In genomic region chr7:517848-518629, GRCh38 we compare ENCODE assay signal across 8 cellular contexts. TPM values are rescaled to one million over a fixed set of nuclear protein-coding genes. Genes with fewer than 3 reads are reported as not detected.
A peak's percentile ranks its signal among the peaks of the same experiment; 100 is the strongest.
DNase-seq lines count a peak whose midpoint lies in the region; ATAC-seq and TF ChIP-seq lines count a peak whose summit lies in the region.

No MANE protein-coding gene starts in this region.

- H3K4me1 ChIP-seq in tibial nerve: peaks cover 3 to 80% (median 54%) of the 10 kb centered on the region in 4 donors

- peak in 1 of 2 donors; percentile 48 for TF ChIP-seq EP300 in tibial nerve (IDR thresholded peaks at IDR 0.05)

- ATAC-seq in HG03097 (IDR thresholded peaks at IDR 0.05; ENCODE audit: low FRiP score, unreplicated experiment): no peak

- DNase-seq in activated T-cell treated with anti-CD3 and anti-CD28 coated beads, Interleukin-2, amount 50 U/mL, for 1 hour: peak; percentile 35
- DNase-seq in activated T-cell treated with anti-CD3 and anti-CD28 coated beads for 4 hours (no peak), WERI-Rb-1 (no peak), epithelial cell of proximal tubule (ENCODE audit: low read depth) (no peak), mucosa of gallbladder (ENCODE audit: low spot score) (peak; percentile 58), tibial nerve (ENCODE audit: low spot score in 2 of 2) (peak; percentile 38 to 45), NCI-H510A treated with DMSO at 0.1 percent for 48 hours (lab: John Stamatoyannopoulos, UW) (no peak)

- H3K27ac ChIP-seq in WERI-Rb-1: no peak overlapping the region
- H3K27ac ChIP-seq in tibial nerve: peak overlapping the region; percentile 65 to 91 (median 78)

- H3K36me3 ChIP-seq in WERI-Rb-1 (no peaks in the 10 kb centered on the region), tibial nerve (no peaks in the 10 kb centered on the region)

- TF ChIP-seq CTCF in WERI-Rb-1 (IDR thresholded peaks at IDR 0.05; ENCODE audit: low read depth, low read length) (no peak), epithelial cell of proximal tubule (conservative IDR thresholded peaks at IDR 0.05; ENCODE audit: low read depth, low read length) (no peak), tibial nerve (IDR thresholded peaks at IDR 0.05) (no peak)

- peak in 1 of 2 donors; percentile 13 for TF ChIP-seq POLR2A in tibial nerve (IDR thresholded peaks at IDR 0.05)

- H3K4me3 ChIP-seq in WERI-Rb-1 (ENCODE audit: low read depth, low read length): peak overlapping the region; percentile 57
- H3K4me3 ChIP-seq in epithelial cell of proximal tubule (ENCODE audit: low read depth, low read length): peak overlapping the region; percentile 69
- peak overlapping the region; percentile 52 to 92 (median 58) for H3K4me3 ChIP-seq in tibial nerve

- H3K27me3 ChIP-seq in WERI-Rb-1 (ENCODE audit: insufficient read depth, low read depth, severe bottlenecking) (peaks cover 57% of the 10 kb centered on the region), tibial nerve (peaks cover 0 to 24% of the 10 kb centered on the region in 2 donors)

- no peaks in the 10 kb centered on the region for H3K9me3 ChIP-seq in WERI-Rb-1 (ENCODE audit: severe bottlenecking)
- H3K9me3 ChIP-seq in tibial nerve: no peaks in the 10 kb centered on the region

- WGBS in tibial nerve, 2 donors: 0% methylated on average over 38 to 60 of the region's 67 CpGs

RNA-seq across cellular contexts. Expression of gene PDGFA, which starts 1.6 kb away (rescaled TPM):
- total RNA-seq in epithelial cell of proximal tubule (11.6 and 27.3 TPM in 2 replicates), mucosa of gallbladder (51.2 TPM), tibial nerve (10 to 100 TPM; 33.4 to 84.1 (median 40.6) TPM)

Comparison
In these comparisons a context has a peak if more than half of its experiments do, and no peak if none do; other contexts are left out.
1. DNase-seq: peak in activated T-cell treated with anti-CD3 and anti-CD28 coated beads, Interleukin-2, amount 50 U/mL, for 1 hour (single experiment), mucosa of gallbladder (single experiment) and tibial nerve (2 of 2); none in activated T-cell treated with anti-CD3 and anti-CD28 coated beads for 4 hours (single experiment), WERI-Rb-1 (single experiment), epithelial cell of proximal tubule (single experiment) and NCI-H510A treated with DMSO at 0.1 percent for 48 hours (single experiment).
2. Peak in every context shown above with its lines, with median percentiles within 50 percentile points of each other: H3K4me3 ChIP-seq.